ENCODE assay signal across 28 cellular contexts in genomic region chr4:60879135-60879701, GRCh38.
"Had no signal": no experiment of that assay in that cellular context is flagged by ENCODE, and none has a peak within 500 bp of the region (broad histone marks: within the 10 kb centered on the region; RNA-seq: fewer than 3 reads in every experiment).

No MANE protein-coding gene starts in this region.

- FAIRE-seq: colon, endothelial cell of umbilical vein, frontal cortex had no signal

- H3K4me3 Mint-ChIP-seq: dendritic cell treated with granulocyte-macrophage colony-stimulating factor and Interleukin-4, amounts not matched to agents 40 ng/mL and 50 ng/mL, for 4 days; effector memory CD8-positive, alpha-beta T cell; endodermal cell had no signal

- DNase-seq: colonic mucosa; cortex of kidney; dermis blood vessel endothelial cell; dorsolateral prefrontal cortex; effector CD4-positive, alpha-beta T cell; effector CD8-positive, alpha-beta T cell; effector memory CD4-positive, alpha-beta T cell; effector memory CD8-positive, alpha-beta T cell; endodermal cell; erythroblast; esophagus squamous epithelium; foreskin fibroblast; foreskin keratinocyte; foreskin melanocyte; gastrocnemius medialis; glutamatergic neuron; head of caudate nucleus; heart left ventricle; heart right ventricle had no signal

- H3K4me1 ChIP-seq: colonic mucosa, esophagus muscularis mucosa, esophagus squamous epithelium, foreskin keratinocyte, gastrocnemius medialis, gastroesophageal sphincter, heart left ventricle, heart right ventricle had no signal

- ATAC-seq: effector memory CD8-positive, alpha-beta T cell; esophagus mucosa; foreskin keratinocyte; gastrocnemius medialis; gastroesophageal sphincter; heart left ventricle; heart right ventricle had no signal

- H3K36me3 ChIP-seq: colonic mucosa, esophagus muscularis mucosa, esophagus squamous epithelium, gastrocnemius medialis, gastroesophageal sphincter, heart left ventricle, heart right ventricle had no signal

- H3K9me3 ChIP-seq: colonic mucosa, gastrocnemius medialis, gastroesophageal sphincter had no signal

- H3K9me3 Mint-ChIP-seq: dendritic cell treated with granulocyte-macrophage colony-stimulating factor and Interleukin-4, amounts not matched to agents 40 ng/mL and 50 ng/mL, for 4 days had no signal

- H3K27ac ChIP-seq: colonic mucosa, coronary artery, dorsolateral prefrontal cortex, epithelial cell of prostate, esophagus muscularis mucosa, esophagus squamous epithelium, foreskin keratinocyte, gastrocnemius medialis, gastroesophageal sphincter, heart left ventricle, heart right ventricle had no signal

- H3K27me3 ChIP-seq: colonic mucosa, dorsolateral prefrontal cortex, esophagus muscularis mucosa, esophagus squamous epithelium, foreskin keratinocyte, gastrocnemius medialis, gastroesophageal sphincter, heart left ventricle, heart right ventricle had no signal

- H3K27ac Mint-ChIP-seq: dendritic cell treated with granulocyte-macrophage colony-stimulating factor and Interleukin-4, amounts not matched to agents 40 ng/mL and 50 ng/mL, for 4 days; effector memory CD8-positive, alpha-beta T cell; endodermal cell had no signal

- H3K27me3 Mint-ChIP-seq: dendritic cell treated with granulocyte-macrophage colony-stimulating factor and Interleukin-4, amounts not matched to agents 40 ng/mL and 50 ng/mL, for 4 days; effector memory CD8-positive, alpha-beta T cell had no signal

- H3K4me3 ChIP-seq: colonic mucosa, coronary artery, dorsolateral prefrontal cortex, esophagus muscularis mucosa, esophagus squamous epithelium, gastrocnemius medialis, gastroesophageal sphincter, heart left ventricle, heart right ventricle had no signal
